In genomic region chr4:20172070-20172760, GRCh38 we compare ENCODE assay signal across 16 cellular contexts.
"Had no signal": no experiment of that assay in that cellular context is flagged by ENCODE, and none has a peak within 500 bp of the region (broad histone marks: within the 10 kb centered on the region; RNA-seq: fewer than 3 reads in every experiment).

No MANE protein-coding gene starts in this region.

- DNase-seq: activated B cell treated with CpG ODN at 0.5 μM for 24 hours; activated CD4-positive, alpha-beta T cell treated with anti-CD3 and anti-CD28 coated beads for 48 hours; activated CD8-positive, alpha-beta T cell treated with anti-CD3 and anti-CD28 coated beads for 36 hours; activated effector memory CD4-positive, alpha-beta T cell treated with anti-CD3 and anti-CD28 coated beads, Interleukin-2, amount 50 U/mL, for 16 hours; activated naive CD8-positive, alpha-beta T cell treated with anti-CD3 and anti-CD28 coated beads for 36 hours; activated T-cell treated with anti-CD3 and anti-CD28 coated beads, Interleukin-2, amount 50 U/mL, for 48 hours; cerebellar nuclear complex; effector CD8-positive, alpha-beta T cell; lower lobe of right lung; nephron progenitor cell; occipital lobe; psoas muscle; stimulated activated CD4-positive, alpha-beta T cell treated with anti-CD3 and anti-CD28 coated beads, Interleukin-12 subunit alpha, Interleukin-12 subunit beta, amount 100 ng/mL, for 4 hours; stimulated activated CD4-positive, alpha-beta T cell treated with anti-CD3 and anti-CD28 coated beads, Interleukin-2, amount 100 ng/mL, for 24 hours had no signal

- ATAC-seq: activated CD8-positive, alpha-beta T cell treated with anti-CD3 and anti-CD28 coated beads for 36 hours; lower lobe of right lung; psoas muscle had no signal

- H3K27me3 ChIP-seq: hepatocyte had no signal

- H3K36me3 ChIP-seq: lower lobe of right lung had no signal

- H3K27ac ChIP-seq: hepatocyte, lower lobe of right lung, psoas muscle had no signal

- FAIRE-seq: TTC549 had no signal

- H3K9me3 ChIP-seq: lower lobe of right lung, psoas muscle had no signal

- H3K4me1 ChIP-seq: lower lobe of right lung, psoas muscle had no signal

- H3K4me3 ChIP-seq: hepatocyte, lower lobe of right lung, psoas muscle had no signal
